ENCODE assay signal across 9 cellular contexts in the genomic region with DNA sequence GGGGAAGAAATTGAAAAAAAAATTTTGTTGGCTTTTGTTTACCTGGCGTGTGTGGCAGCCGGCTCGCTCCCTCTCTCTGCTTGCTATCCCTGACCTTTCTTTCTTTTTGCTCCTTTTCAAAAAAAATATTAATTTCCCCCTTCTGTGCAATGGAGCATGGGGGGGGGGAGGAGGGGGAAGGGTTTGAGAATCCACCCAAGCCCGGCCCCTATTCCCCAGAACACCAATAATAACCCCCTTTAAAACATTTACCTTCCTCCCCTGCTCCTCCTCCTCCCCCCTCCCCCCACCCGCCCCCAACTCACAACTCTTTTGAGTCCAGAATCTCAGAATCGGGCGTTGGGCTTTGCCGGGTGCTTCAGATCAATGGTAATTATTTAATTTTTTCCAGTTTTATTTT. TPM values are rescaled to one million over a fixed set of nuclear protein-coding genes. Genes with fewer than 3 reads are reported as not detected.
DNase-seq lines count a peak whose midpoint lies in the region; ATAC-seq and TF ChIP-seq lines count a peak whose summit lies in the region.
"Had no signal": no experiment of that assay in that cellular context is flagged by ENCODE, and none has a peak within 500 bp of the region (broad histone marks: within the 10 kb centered on the region; RNA-seq: fewer than 3 reads in every experiment).

No MANE protein-coding gene starts in this region.

- peaks cover 33% of the 10 kb centered on the region for H3K4me1 Mint-ChIP-seq in CD14-positive monocyte
- H3K4me1 Mint-ChIP-seq in natural killer cell treated with Interleukin-12 subunit alpha and Interleukin-12 subunit beta and Interleukin-15 and Interleukin-18, amount 100 ng/mL, for 72 hours (ENCODE audit: low read depth in 2 of 2): peaks cover 12 to 20% of the 10 kb centered on the region in 2 donors

- no peaks in the 10 kb centered on the region for H4K20me1 ChIP-seq in mammary epithelial cell (ENCODE audit: insufficient read depth, low read length)

- H3K27me3 Mint-ChIP-seq in CD14-positive monocyte (ENCODE audit: low read depth in 3 of 3): peaks cover 38 to 42% (median 39%) of the 10 kb centered on the region in 3 donors
- peaks cover 52 to 53% of the 10 kb centered on the region in 2 donors for H3K27me3 Mint-ChIP-seq in natural killer cell treated with Interleukin-12 subunit alpha and Interleukin-12 subunit beta and Interleukin-15 and Interleukin-18, amount 100 ng/mL, for 72 hours

- peaks cover 75% of the 10 kb centered on the region for H3K4me1 ChIP-seq in mammary epithelial cell (ENCODE audit: insufficient read depth, low read length)

- ATAC-seq in natural killer cell treated with Interleukin-12 subunit alpha and Interleukin-12 subunit beta and Interleukin-15 and Interleukin-18, amount 100 ng/mL, for 72 hours: no peak
- ATAC-seq in GM21723 (IDR thresholded peaks at IDR 0.05; ENCODE audit: unreplicated experiment) (no peak), HG03108 (IDR thresholded peaks at IDR 0.05; ENCODE audit: unreplicated experiment) (no peak)

- peaks cover 0 to 8% (median 5%) of the 10 kb centered on the region in 7 donors for H3K9me3 Mint-ChIP-seq in CD14-positive monocyte
- H3K9me3 Mint-ChIP-seq in natural killer cell treated with Interleukin-12 subunit alpha and Interleukin-12 subunit beta and Interleukin-15 and Interleukin-18, amount 100 ng/mL, for 72 hours: no peaks in the 10 kb centered on the region

- H3K36me3 ChIP-seq in MG63 (peaks cover 77% of the 10 kb centered on the region), mammary epithelial cell (ENCODE audit: insufficient read depth, low read length) (no peaks in the 10 kb centered on the region)
- H3K36me3 ChIP-seq: cardiac muscle cell had no signal

- H3K36me3 Mint-ChIP-seq in CD14-positive monocyte: peaks cover 12 to 20% of the 10 kb centered on the region in 2 donors
- no peaks in the 10 kb centered on the region for H3K36me3 Mint-ChIP-seq in natural killer cell treated with Interleukin-12 subunit alpha and Interleukin-12 subunit beta and Interleukin-15 and Interleukin-18, amount 100 ng/mL, for 72 hours

- peak overlapping the region; percentile 85 to 92 for H3K4me3 Mint-ChIP-seq in CD14-positive monocyte
- peak overlapping the region; percentile 57 for H3K4me3 Mint-ChIP-seq in natural killer cell treated with Interleukin-12 subunit alpha and Interleukin-12 subunit beta and Interleukin-15 and Interleukin-18, amount 100 ng/mL, for 72 hours

- H3K4me2 ChIP-seq in mammary epithelial cell (ENCODE audit: insufficient read depth, low read depth, low read length): peak overlapping the region; percentile 99

- intact Hi-C loops in CD14-positive monocyte (cut with micrococcal nuclease): no loop called here
- intact Hi-C loops in mammary epithelial cell (cut with micrococcal nuclease): loop anchor here (2.0 to 5.0 kb wide), 2 partner anchors 27 to 34 kb away; no protein-coding TSS in a partner anchor

- H3K27me3 ChIP-seq in MG63: no peaks in the 10 kb centered on the region
- H3K27me3 ChIP-seq in mammary epithelial cell (ENCODE audit: insufficient read depth, low read length): no peaks in the 10 kb centered on the region

- no peak for TF ChIP-seq CTCF in CD14-positive monocyte (IDR thresholded peaks at IDR 0.05)
- TF ChIP-seq CTCF in mammary epithelial cell (conservative IDR thresholded peaks at IDR 0.05 in 1 of 2, IDR thresholded peaks at IDR 0.05 in 1 of 2; ENCODE audit: extremely low read depth in 1 of 2, insufficient read depth in 1 of 2, low read depth in 1 of 2, low read length in 2 of 2): no peak

- H3K4me3 ChIP-seq in MG63 (peak overlapping the region; percentile 48), mammary epithelial cell (replicated peaks in 1 of 3; ENCODE audit: insufficient read depth in 1 of 3, low read depth in 2 of 3, low read length in 3 of 3) (peak overlapping the region; percentile 57 to 69 (median 65))
- H3K4me3 ChIP-seq: cardiac muscle cell had no signal

- H3K9me3 ChIP-seq in MG63 (no peaks in the 10 kb centered on the region), mammary epithelial cell (replicated peaks; ENCODE audit: insufficient read depth, low read length) (no peaks in the 10 kb centered on the region)

- dilution Hi-C loops in mammary epithelial cell (cut with HindIII; ENCODE audit: low sequenced_read_pairs): no loop called here

- H3K27ac Mint-ChIP-seq in CD14-positive monocyte: no peak overlapping the region
- H3K27ac Mint-ChIP-seq in natural killer cell treated with Interleukin-12 subunit alpha and Interleukin-12 subunit beta and Interleukin-15 and Interleukin-18, amount 100 ng/mL, for 72 hours: no peak overlapping the region

- TSS peak; percentile 56 for BruUV-seq in mammary epithelial cell (replicated peaks; lab: Mats Ljungman, UMichigan)

- H3K27ac ChIP-seq in mammary epithelial cell (ENCODE audit: insufficient read depth, low read depth, low read length): peak overlapping the region; percentile 90
- H3K27ac ChIP-seq: cardiac muscle cell had no signal

- peak overlapping the region; percentile 91 for H3K9ac ChIP-seq in mammary epithelial cell (ENCODE audit: insufficient read depth, low read length)

- CTCF ChIA-PET in mammary epithelial cell (lab: Charles Lee; ENCODE audit: low non-redundant PET): no interaction called here

- DNase-seq in CD14-positive monocyte (ENCODE audit: low spot score) (no peak), MG63 (no peak), mammary epithelial cell (no peak), NCI-H187 treated with DMSO at 0.1 percent for 48 hours (lab: John Stamatoyannopoulos, UW) (no peak), cerebellum (ENCODE audit: low spot score) (no peak)
- no peak for DNase-seq in natural killer cell treated with Interleukin-12 subunit alpha and Interleukin-12 subunit beta and Interleukin-15 and Interleukin-18, amount 100 ng/mL, for 72 hours (ENCODE audit: low spot score)

- H3K79me2 ChIP-seq in mammary epithelial cell (ENCODE audit: insufficient read depth, low read length): peaks cover 85% of the 10 kb centered on the region

- 4% methylated on average over 4 of the region's 8 CpGs for WGBS in mammary epithelial cell (ENCODE audit: low coverage, missing lambda C conversion rate)

- H2AFZ ChIP-seq in mammary epithelial cell (ENCODE audit: low read depth, low read length): no peak overlapping the region

- in situ Hi-C loops in mammary epithelial cell (cut with MboI; ENCODE audit: low sequenced_read_pairs in 2 of 2): no loop called here

RNA-seq across cellular contexts. Expression of a gene that starts 28.4 kb away (rescaled TPM):
- polyA plus RNA-seq in CD14-positive monocyte (under 1 TPM; 0.25 to 0.90 TPM), mammary epithelial cell (24.5 TPM)
- 53.9 and 78.0 TPM in 2 replicates for total RNA-seq in MG63 (2014; rRNA removed; shearing (Covaris generic); ENCODE audit: low replicate concordance)
- total RNA-seq in mammary epithelial cell (10 to 100 TPM; 43.2 to 76.1 TPM), cerebellum (62.8 TPM)
- polyA minus RNA-seq in mammary epithelial cell: 215 TPM
- total RNA-seq in natural killer cell treated with Interleukin-12 subunit alpha and Interleukin-12 subunit beta and Interleukin-15 and Interleukin-18, amount 100 ng/mL, for 72 hours: under 1 TPM; 0.31 to 0.89 TPM
- total RNA-seq: cardiac muscle cell had no signal
- polyA plus RNA-seq: cardiac muscle cell had no signal

RNA-seq across cellular contexts. Expression of a gene that starts 54.3 kb away (rescaled TPM):
- not detected for polyA plus RNA-seq in CD14-positive monocyte
- total RNA-seq in MG63 (2014; rRNA removed; shearing (Covaris generic); ENCODE audit: low replicate concordance): 0.33 and 1.2 TPM in 2 replicates
- under 1 TPM; under 0.01 to 0.28 TPM for total RNA-seq in mammary epithelial cell
- polyA plus RNA-seq in mammary epithelial cell: 0.07 TPM
- polyA minus RNA-seq in mammary epithelial cell: not detected
- total RNA-seq in natural killer cell treated with Interleukin-12 subunit alpha and Interleukin-12 subunit beta and Interleukin-15 and Interleukin-18, amount 100 ng/mL, for 72 hours: not detected
- 0.18 TPM for total RNA-seq in cerebellum
- total RNA-seq: cardiac muscle cell had no signal

Comparison
In these comparisons a context has a peak if more than half of its experiments do, and no peak if none do; other contexts are left out.
1. RNA of a gene that starts 28.4 kb away (total RNA-seq): 53.9 to 78.0 TPM in MG63, 43.2 to 76.1 TPM in mammary epithelial cell and 62.8 TPM in cerebellum (single experiment); 0.31 to 0.89 TPM in natural killer cell treated with Interleukin-12 subunit alpha and Interleukin-12 subunit beta and Interleukin-15 and Interleukin-18, amount 100 ng/mL, for 72 hours; every median in the first group is over 10 times any median in the second.